1 cellular context compared by ENCODE assay signal in genomic region chr17:49677933-49678847, GRCh38.
TF ChIP-seq lines count a peak whose summit lies in the region.

TSS of gene SPOP (minus strand) at chr17:49678097. CDS start at chr17:49622810, 55,287 bp downstream.

TF ChIP-seq in HepG2, 621 proteins besides CTCF, POLR2A, EP300 and RAD21 (continued from another document and continues in another):
- TF ChIP-seq ZNF407 (CRISPR knock-in tag; IDR thresholded peaks at IDR 0.05; ENCODE audit: not compliant biosample characterization): peak; percentile 92
- TF ChIP-seq HMGA1 (CRISPR knock-in tag; conservative IDR thresholded peaks at IDR 0.05): no peak
- TF ChIP-seq PRDM15 (CRISPR knock-in tag; IDR thresholded peaks at IDR 0.05): peak; percentile 41; the same call in 1 of the 2 replicates
- peak; percentile 77; the same call in 1 of the 2 replicates for TF ChIP-seq MED1 (CRISPR knock-in tag; IDR thresholded peaks at IDR 0.05)
- TF ChIP-seq KDM4B (CRISPR knock-in tag; IDR thresholded peaks at IDR 0.05): no peak; the same call in 1 of the 2 replicates
- peak; percentile 99 for TF ChIP-seq NFATC3 (CRISPR knock-in tag; IDR thresholded peaks at IDR 0.05)
- TF ChIP-seq HNF4A (CRISPR knock-in tag; IDR thresholded peaks at IDR 0.05): peak; percentile 3; the same call in 1 of the 2 replicates
- peak; percentile 88 for TF ChIP-seq KDM2A (CRISPR knock-in tag; IDR thresholded peaks at IDR 0.05; ENCODE audit: borderline replicate concordance, low read depth)
- TF ChIP-seq FOXJ3 (CRISPR knock-in tag; IDR thresholded peaks at IDR 0.05; ENCODE audit: borderline replicate concordance): peak; percentile 74; the same call in 1 of the 2 replicates
- peak; percentile 72 for TF ChIP-seq SKIL (CRISPR knock-in tag; IDR thresholded peaks at IDR 0.05; ENCODE audit: borderline replicate concordance)
- TF ChIP-seq RBM39 (IDR thresholded peaks at IDR 0.05; ENCODE audit: low read depth, low read length, poor library complexity, severe bottlenecking): peak; percentile 78
- TF ChIP-seq LRRFIP1 (CRISPR knock-in tag; conservative IDR thresholded peaks at IDR 0.05): no peak; the same call in 1 of the 2 replicates
- peak; percentile 89 for TF ChIP-seq PPARG (CRISPR knock-in tag; conservative IDR thresholded peaks at IDR 0.05)
- TF ChIP-seq ZNF280B (CRISPR knock-in tag; IDR thresholded peaks at IDR 0.05; ENCODE audit: borderline replicate concordance): peak; percentile 98
- peak; percentile 65 for TF ChIP-seq RARA (CRISPR knock-in tag; IDR thresholded peaks at IDR 0.05)
- peak; percentile 95 for TF ChIP-seq HNF1B (CRISPR knock-in tag; IDR thresholded peaks at IDR 0.05)
- peak; percentile 95 for TF ChIP-seq ZNF556 (CRISPR knock-in tag; IDR thresholded peaks at IDR 0.05; ENCODE audit: borderline replicate concordance)
- TF ChIP-seq FOXA1 (IDR thresholded peaks at IDR 0.05): no peak
- peak; percentile 89 for TF ChIP-seq FOXA1 (CRISPR knock-in tag; IDR thresholded peaks at IDR 0.05)
- no peak for TF ChIP-seq MBD4 (IDR thresholded peaks at IDR 0.05; ENCODE audit: borderline replicate concordance, low read length)
- no peak; the same call in 1 of the 2 replicates for TF ChIP-seq BHLHE40 (IDR thresholded peaks at IDR 0.05; ENCODE audit: low read length)
- peak; percentile 94 for TF ChIP-seq MLXIP (CRISPR knock-in tag; IDR thresholded peaks at IDR 0.05; ENCODE audit: borderline replicate concordance)
- TF ChIP-seq DBP (CRISPR knock-in tag; IDR thresholded peaks at IDR 0.05; ENCODE audit: not compliant biosample characterization): peak; percentile 50
- no peak for TF ChIP-seq ZNF33A (CRISPR knock-in tag; IDR thresholded peaks at IDR 0.05; ENCODE audit: borderline replicate concordance)
- peak; percentile 91; the same call in 1 of the 2 replicates for TF ChIP-seq RFXANK (CRISPR knock-in tag; IDR thresholded peaks at IDR 0.05)
